1 cellular context compared by ENCODE assay signal in the genomic region with DNA sequence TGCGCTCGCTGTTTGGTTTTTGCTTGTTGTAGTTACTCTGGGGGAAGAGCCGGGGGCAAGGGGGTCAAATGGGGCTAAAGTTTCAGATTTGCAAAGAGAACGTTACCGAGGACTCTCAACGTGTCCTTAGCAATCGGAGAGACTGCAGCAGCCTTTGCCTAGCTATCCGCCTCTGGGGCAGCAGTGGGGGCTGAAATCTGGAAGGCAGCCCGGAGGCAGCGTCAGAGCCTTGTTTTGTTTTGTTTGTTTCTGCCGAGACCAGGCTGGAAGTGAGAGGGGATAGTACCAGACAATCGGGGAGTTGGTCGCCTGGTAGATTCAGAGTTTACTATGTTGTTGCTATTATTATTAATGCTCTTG.
TF ChIP-seq lines count a peak whose summit lies in the region.

No MANE protein-coding gene starts in this region.

TF ChIP-seq in A549, 52 proteins besides CTCF, POLR2A, EP300 and RAD21 (continued from another document):
- TF ChIP-seq, protein P1, sequence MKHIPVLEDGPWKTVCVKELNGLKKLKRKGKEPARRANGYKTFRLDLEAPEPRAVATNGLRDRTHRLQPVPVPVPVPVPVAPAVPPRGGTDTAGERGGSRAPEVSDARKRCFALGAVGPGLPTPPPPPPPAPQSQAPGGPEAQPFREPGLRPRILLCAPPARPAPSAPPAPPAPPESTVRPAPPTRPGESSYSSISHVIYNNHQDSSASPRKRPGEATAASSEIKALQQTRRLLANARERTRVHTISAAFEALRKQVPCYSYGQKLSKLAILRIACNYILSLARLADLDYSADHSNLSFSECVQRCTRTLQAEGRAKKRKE (CRISPR knock-in tag; IDR thresholded peaks at IDR 0.05; ENCODE audit: low read depth): no peak
- no peak for TF ChIP-seq FOSB (CRISPR knock-in tag; IDR thresholded peaks at IDR 0.05)
- no peak for TF ChIP-seq TFCP2L1 (CRISPR knock-in tag; IDR thresholded peaks at IDR 0.05)
- no peak for TF ChIP-seq ESRRA (IDR thresholded peaks at IDR 0.05; ENCODE audit: borderline replicate concordance, low read length)
- TF ChIP-seq BHLHE40 (IDR thresholded peaks at IDR 0.05; ENCODE audit: low read depth, low read length): no peak
- no peak for TF ChIP-seq POLR2AphosphoS2 (conservative IDR thresholded peaks at IDR 0.05; ENCODE audit: low read length)
